In the genomic region with DNA sequence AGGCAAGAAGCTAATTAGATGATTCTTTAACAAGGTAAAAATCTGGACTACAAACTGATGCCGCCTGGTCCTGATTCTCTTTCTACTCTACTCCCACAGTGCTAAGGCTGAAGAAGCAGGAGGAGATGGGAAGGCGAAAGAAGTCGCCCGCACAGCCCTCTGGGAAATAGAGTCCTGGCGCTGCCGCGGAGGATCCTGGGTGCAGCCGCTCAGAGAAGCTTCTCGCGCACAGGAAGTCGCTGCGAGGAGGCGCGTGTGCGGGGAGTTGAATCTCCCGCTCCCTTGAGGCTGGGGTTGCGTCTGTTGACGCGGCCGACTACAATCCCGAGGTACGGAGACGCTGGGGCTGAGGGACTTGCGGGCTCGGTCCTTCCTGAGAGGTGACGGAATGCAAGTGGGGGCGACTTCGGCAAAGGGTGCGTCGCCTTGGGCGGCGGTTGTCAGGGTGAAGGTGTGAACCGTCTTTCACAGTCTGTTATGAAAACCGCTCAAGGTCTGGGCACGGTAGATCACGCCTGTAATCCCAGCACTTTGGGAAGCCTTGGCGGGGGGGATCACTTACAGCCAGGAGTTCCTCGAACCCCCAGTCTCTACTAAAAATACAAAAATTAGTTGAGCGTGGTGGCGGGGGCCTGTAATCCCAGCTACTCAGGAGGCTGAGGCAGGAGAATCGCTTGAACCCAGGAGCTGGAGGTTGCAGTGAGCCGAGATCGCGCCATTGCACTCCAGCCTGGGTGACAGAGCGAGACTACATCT, we compare ENCODE assay signal across 8 cellular contexts. TPM values are rescaled to one million over a fixed set of nuclear protein-coding genes. Genes with fewer than 3 reads are reported as not detected.
A peak's percentile ranks its signal among the peaks of the same experiment; 100 is the strongest.
DNase-seq lines count a peak whose midpoint lies in the region; ATAC-seq, FAIRE-seq and TF ChIP-seq lines count a peak whose summit lies in the region.

A gene (plus strand): TSS at position 212 of the 756 bp plus-strand sequence. CDS start 5,078 bp downstream, outside the sequence.

- H3K4me2 ChIP-seq in A549, result peak within 1 kb of the TSS; percentile 92

- FAIRE-seq in A549 (lab: Jason Lieb, UNC), result peak; percentile 77

- no peak for TF ChIP-seq RAD21 in A549 (conservative IDR thresholded peaks at IDR 0.05 in 1 of 2, IDR thresholded peaks at IDR 0.05 in 1 of 2)

- 21% methylated on average over 45 of the region's 45 CpGs for WGBS in A549 (ENCODE audit: missing lambda C conversion rate)

- peak within 1 kb of the TSS; percentile 87 to 92 for H3K27ac ChIP-seq in A549

- peaks cover 11% of the 10 kb centered on the region for H3K9me3 ChIP-seq in A549

- TF ChIP-seq EP300 in A549 (IDR thresholded peaks at IDR 0.05), result no peak

- no peak for TF ChIP-seq CTCF in A549 (IDR thresholded peaks at IDR 0.05)

- ATAC-seq in A549 (peak; percentile 92), GM18519 (IDR thresholded peaks at IDR 0.05; ENCODE audit: low FRiP score, unreplicated experiment) (peak; percentile 56), HG03039 (IDR thresholded peaks at IDR 0.05; ENCODE audit: unreplicated experiment) (peak; percentile 53)

- H3K4me1 ChIP-seq in A549, result peaks cover 14% of the 10 kb centered on the region

- peak within 1 kb of the TSS; percentile 77 for H3K4me3 ChIP-seq in A549

- POLR2A ChIA-PET in A549 (lab: Yijun Ruan, JAX), result interaction anchor here (1.0 to 1.8 kb wide), 4 partner anchors 22 to 96 kb away, joined by 3 to 5 read pairs (median 4); a partner anchor contains a TSS

- peak; percentile 90 for TF ChIP-seq POLR2A in A549 (IDR thresholded peaks at IDR 0.05; ENCODE audit: low read length)

- DNase-seq in A549 (ENCODE audit: low read depth in 1 of 2, low spot score in 1 of 2) (peak; percentile 97), NCI-H2227 (lab: John Stamatoyannopoulos, UW; ENCODE audit: unreplicated experiment) (peak; percentile 95), kidney glomerular epithelial cell (lab: John Stamatoyannopoulos, UW) (peak; percentile 99)
- DNase-seq in activated CD4-positive, CD25-positive, alpha-beta regulatory T cell (lab: John Stamatoyannopoulos, UW), result peak; percentile 78 to 86 (median 83)
- peak; percentile 96 for DNase-seq in central memory CD4-positive, alpha-beta T cell
- peak; percentile 64 to 84 (median 74) for DNase-seq in stimulated activated CD4-positive, alpha-beta T cell treated with anti-CD3 and anti-CD28 coated beads, Interleukin-1b, Interleukin-23, amount 100 ng/mL, for 24 hours (ENCODE audit: low read depth in 4 of 4, low spot score in 1 of 4)

- CTCF ChIA-PET in A549 (lab: Yijun Ruan, JAX), result interaction anchor here (0.6 to 2.6 kb wide), 4 partner anchors 10 to 484 kb away, joined by 3 to 14 read pairs (median 5); no protein-coding TSS in a partner anchor

TF ChIP-seq in A549, 52 proteins besides CTCF, POLR2A, EP300 and RAD21 (continues in another document):
- no peak for TF ChIP-seq ESRRA (IDR thresholded peaks at IDR 0.05; ENCODE audit: borderline replicate concordance, low read length)
- TF ChIP-seq POLR2AphosphoS2 (conservative IDR thresholded peaks at IDR 0.05; ENCODE audit: low read length), result no peak
- TF ChIP-seq TFCP2L1 (CRISPR knock-in tag; IDR thresholded peaks at IDR 0.05), result no peak
- 0 out of 2 replicates have a peak, but pooled peaks have one; percentile 65 for TF ChIP-seq RARB (CRISPR knock-in tag; IDR thresholded peaks at IDR 0.05)
- no peak for TF ChIP-seq CBX8 (IDR thresholded peaks at IDR 0.05)
- no peak for TF ChIP-seq SMC3 (IDR thresholded peaks at IDR 0.05)
- TF ChIP-seq GATA3 (IDR thresholded peaks at IDR 0.05; ENCODE audit: borderline replicate concordance), result peak; percentile 51; the same call in 1 of the 2 replicates
- TF ChIP-seq, protein P1, sequence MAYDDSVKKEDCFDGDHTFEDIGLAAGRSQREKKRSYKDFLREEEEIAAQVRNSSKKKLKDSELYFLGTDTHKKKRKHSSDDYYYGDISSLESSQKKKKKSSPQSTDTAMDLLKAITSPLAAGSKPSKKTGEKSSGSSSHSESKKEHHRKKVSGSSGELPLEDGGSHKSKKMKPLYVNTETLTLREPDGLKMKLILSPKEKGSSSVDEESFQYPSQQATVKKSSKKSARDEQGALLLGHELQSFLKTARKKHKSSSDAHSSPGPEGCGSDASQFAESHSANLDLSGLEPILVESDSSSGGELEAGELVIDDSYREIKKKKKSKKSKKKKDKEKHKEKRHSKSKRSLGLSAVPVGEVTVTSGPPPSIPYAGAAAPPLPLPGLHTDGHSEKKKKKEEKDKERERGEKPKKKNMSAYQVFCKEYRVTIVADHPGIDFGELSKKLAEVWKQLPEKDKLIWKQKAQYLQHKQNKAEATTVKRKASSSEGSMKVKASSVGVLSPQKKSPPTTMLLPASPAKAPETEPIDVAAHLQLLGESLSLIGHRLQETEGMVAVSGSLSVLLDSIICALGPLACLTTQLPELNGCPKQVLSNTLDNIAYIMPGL (CRISPR knock-in tag; IDR thresholded peaks at IDR 0.05; ENCODE audit: borderline replicate concordance), result peak; percentile 91
- TF ChIP-seq, protein P2, sequence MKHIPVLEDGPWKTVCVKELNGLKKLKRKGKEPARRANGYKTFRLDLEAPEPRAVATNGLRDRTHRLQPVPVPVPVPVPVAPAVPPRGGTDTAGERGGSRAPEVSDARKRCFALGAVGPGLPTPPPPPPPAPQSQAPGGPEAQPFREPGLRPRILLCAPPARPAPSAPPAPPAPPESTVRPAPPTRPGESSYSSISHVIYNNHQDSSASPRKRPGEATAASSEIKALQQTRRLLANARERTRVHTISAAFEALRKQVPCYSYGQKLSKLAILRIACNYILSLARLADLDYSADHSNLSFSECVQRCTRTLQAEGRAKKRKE (CRISPR knock-in tag; IDR thresholded peaks at IDR 0.05; ENCODE audit: low read depth), result peak; percentile 95
- TF ChIP-seq, protein P3, sequence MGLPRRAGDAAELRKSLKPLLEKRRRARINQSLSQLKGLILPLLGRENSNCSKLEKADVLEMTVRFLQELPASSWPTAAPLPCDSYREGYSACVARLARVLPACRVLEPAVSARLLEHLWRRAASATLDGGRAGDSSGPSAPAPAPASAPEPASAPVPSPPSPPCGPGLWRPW (IDR thresholded peaks at IDR 0.05), result no peak
- TF ChIP-seq, protein P4, sequence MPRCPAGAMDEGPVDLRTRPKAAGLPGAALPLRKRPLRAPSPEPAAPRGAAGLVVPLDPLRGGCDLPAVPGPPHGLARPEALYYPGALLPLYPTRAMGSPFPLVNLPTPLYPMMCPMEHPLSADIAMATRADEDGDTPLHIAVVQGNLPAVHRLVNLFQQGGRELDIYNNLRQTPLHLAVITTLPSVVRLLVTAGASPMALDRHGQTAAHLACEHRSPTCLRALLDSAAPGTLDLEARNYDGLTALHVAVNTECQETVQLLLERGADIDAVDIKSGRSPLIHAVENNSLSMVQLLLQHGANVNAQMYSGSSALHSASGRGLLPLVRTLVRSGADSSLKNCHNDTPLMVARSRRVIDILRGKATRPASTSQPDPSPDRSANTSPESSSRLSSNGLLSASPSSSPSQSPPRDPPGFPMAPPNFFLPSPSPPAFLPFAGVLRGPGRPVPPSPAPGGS (IDR thresholded peaks at IDR 0.05), result peak; percentile 75; the same call in 1 of the 3 replicates
- 0 out of 2 replicates have a peak, but pooled peaks have one; percentile 21 for TF ChIP-seq CHD4 (IDR thresholded peaks at IDR 0.05; ENCODE audit: borderline replicate concordance)
- TF ChIP-seq HEYL (CRISPR knock-in tag; IDR thresholded peaks at IDR 0.05), result peak; percentile 63; the same call in 1 of the 2 replicates
- TF ChIP-seq KDM5A (IDR thresholded peaks at IDR 0.05), result no peak
- TF ChIP-seq, protein P5, sequence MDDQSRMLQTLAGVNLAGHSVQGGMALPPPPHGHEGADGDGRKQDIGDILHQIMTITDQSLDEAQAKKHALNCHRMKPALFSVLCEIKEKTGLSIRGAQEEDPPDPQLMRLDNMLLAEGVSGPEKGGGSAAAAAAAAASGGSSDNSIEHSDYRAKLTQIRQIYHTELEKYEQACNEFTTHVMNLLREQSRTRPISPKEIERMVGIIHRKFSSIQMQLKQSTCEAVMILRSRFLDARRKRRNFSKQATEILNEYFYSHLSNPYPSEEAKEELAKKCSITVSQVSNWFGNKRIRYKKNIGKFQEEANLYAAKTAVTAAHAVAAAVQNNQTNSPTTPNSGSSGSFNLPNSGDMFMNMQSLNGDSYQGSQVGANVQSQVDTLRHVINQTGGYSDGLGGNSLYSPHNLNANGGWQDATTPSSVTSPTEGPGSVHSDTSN (IDR thresholded peaks at IDR 0.05), result peak; percentile 43; the same call in 1 of the 2 replicates
- peak; percentile 95 for TF ChIP-seq RNF2 (IDR thresholded peaks at IDR 0.05; ENCODE audit: borderline replicate concordance, low read depth)
- TF ChIP-seq, protein P6, sequence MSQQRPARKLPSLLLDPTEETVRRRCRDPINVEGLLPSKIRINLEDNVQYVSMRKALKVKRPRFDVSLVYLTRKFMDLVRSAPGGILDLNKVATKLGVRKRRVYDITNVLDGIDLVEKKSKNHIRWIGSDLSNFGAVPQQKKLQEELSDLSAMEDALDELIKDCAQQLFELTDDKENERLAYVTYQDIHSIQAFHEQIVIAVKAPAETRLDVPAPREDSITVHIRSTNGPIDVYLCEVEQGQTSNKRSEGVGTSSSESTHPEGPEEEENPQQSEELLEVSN (IDR thresholded peaks at IDR 0.05; ENCODE audit: borderline replicate concordance, low read depth), result peak; percentile 100
- TF ChIP-seq CHD2 (IDR thresholded peaks at IDR 0.05; ENCODE audit: low read length, partially characterized antibody), result peak; percentile 22
- TF ChIP-seq RCOR1 (IDR thresholded peaks at IDR 0.05; ENCODE audit: low read depth, low read length), result no peak
- no peak for TF ChIP-seq FOSB (CRISPR knock-in tag; IDR thresholded peaks at IDR 0.05)
- no peak for TF ChIP-seq EHMT2 (IDR thresholded peaks at IDR 0.05; ENCODE audit: low read depth)
- TF ChIP-seq, protein P7, sequence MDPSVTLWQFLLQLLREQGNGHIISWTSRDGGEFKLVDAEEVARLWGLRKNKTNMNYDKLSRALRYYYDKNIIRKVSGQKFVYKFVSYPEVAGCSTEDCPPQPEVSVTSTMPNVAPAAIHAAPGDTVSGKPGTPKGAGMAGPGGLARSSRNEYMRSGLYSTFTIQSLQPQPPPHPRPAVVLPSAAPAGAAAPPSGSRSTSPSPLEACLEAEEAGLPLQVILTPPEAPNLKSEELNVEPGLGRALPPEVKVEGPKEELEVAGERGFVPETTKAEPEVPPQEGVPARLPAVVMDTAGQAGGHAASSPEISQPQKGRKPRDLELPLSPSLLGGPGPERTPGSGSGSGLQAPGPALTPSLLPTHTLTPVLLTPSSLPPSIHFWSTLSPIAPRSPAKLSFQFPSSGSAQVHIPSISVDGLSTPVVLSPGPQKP (IDR thresholded peaks at IDR 0.05; ENCODE audit: low read depth, low read length), result no peak
- TF ChIP-seq ZNF302 (CRISPR knock-in tag; IDR thresholded peaks at IDR 0.05), result peak; percentile 51; the same call in 1 of the 2 replicates

RNA-seq across cellular contexts. Expression of the gene that starts here (rescaled TPM):
- polyA plus RNA-seq in A549 (2011; rRNA removed) (17.0 and 20.0 TPM in 2 replicates), A549 (2017; fragmentation: RNase III; extraction: RNeasy Plus Mini Kit Qiagen cat#74134 plus additional on column Dnase treatment) (6.2 to 6.9 TPM (median 6.8 TPM) in 3 replicates)
- polyA plus RNA-seq in A549 (2012; cell fraction: cytosol; rRNA removed), result 5.6 and 5.9 TPM in 2 replicates
- polyA plus RNA-seq in A549 (2012; cell fraction: nucleus; rRNA removed), result 8.8 and 9.0 TPM in 2 replicates
- 33.4 and 37.4 TPM in 2 replicates for polyA minus RNA-seq in A549 (2011; rRNA and poly(A)+ RNA removed)

Comparison
In these comparisons a context has a peak if more than half of its experiments do, and no peak if none do; other contexts are left out.
1. Peak in every context shown above with its lines: DNase-seq, ATAC-seq, H3K4me3 ChIP-seq and H3K27ac ChIP-seq.